ENCODE assay signal across 7 cellular contexts in the genomic region with DNA sequence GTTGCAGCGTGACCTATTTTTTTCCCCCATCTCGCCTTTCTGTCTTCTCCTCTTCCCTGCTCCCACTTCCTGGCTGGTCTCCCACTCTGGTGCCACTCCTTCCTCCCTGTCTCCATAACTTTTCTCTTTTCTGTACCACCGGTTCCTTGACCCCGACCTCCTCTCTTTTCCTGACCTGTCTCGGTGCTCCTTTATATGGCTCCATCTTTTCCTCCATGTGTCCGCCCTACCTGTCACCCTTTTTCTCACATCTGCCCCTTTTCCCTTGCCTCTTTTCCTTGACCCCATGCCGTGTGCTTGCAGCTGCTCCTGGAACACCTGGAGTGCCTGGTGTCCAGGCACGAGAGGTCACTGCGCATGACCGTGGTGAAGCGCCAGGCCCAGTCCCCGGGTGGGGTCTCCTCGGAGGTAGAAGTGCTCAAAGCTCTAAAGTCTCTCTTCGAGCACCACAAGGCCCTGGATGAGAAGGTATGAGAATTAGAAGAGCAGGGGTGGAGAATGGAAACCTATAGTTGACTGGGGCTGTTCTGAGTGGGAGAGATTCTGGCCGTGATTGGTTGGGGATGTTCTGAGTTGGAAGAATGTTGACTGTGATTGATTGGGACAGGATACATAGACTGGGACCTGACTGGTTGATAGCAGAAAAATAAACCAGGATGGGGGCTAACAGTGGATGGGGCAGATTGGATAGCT. TPM values are rescaled to one million over a fixed set of nuclear protein-coding genes. Genes with fewer than 3 reads are reported as not detected.
DNase-seq lines count a peak whose midpoint lies in the region; ATAC-seq and TF ChIP-seq lines count a peak whose summit lies in the region.

No MANE protein-coding gene starts in this region.

- no peak overlapping the region for H2AK5ac ChIP-seq in H9 (ENCODE audit: insufficient read length, low read length)

- H3K14ac ChIP-seq in H9 (ENCODE audit: insufficient read depth, low read length), result no peak overlapping the region

- no peak overlapping the region for H3K9ac ChIP-seq in H9 (ENCODE audit: extremely low read depth, insufficient read length, low read length)

- H3K27ac Mint-ChIP-seq in H9 (peak overlapping the region in 1 of 3 experiments; percentile 12; a peak in 4 of 7 replicates), endothelial cell (ENCODE audit: unreplicated experiment) (no peak overlapping the region)

- H2BK120ac ChIP-seq in H9 (ENCODE audit: low read depth, low read length, poor library complexity, severe bottlenecking), result no peak overlapping the region

- no peak overlapping the region for H3K27ac ChIP-seq in H9 (ENCODE audit: insufficient read length, low read depth, low read length)
- no peak overlapping the region for H3K27ac ChIP-seq in OCI-LY7 (ENCODE audit: low read depth, low read length, poor library complexity, severe bottlenecking)
- H3K27ac ChIP-seq in gastrocnemius medialis, result peak overlapping the region; percentile 61 to 83 (median 71)

- H4K91ac ChIP-seq in H9 (ENCODE audit: insufficient read length, low read depth, low read length), result no peak overlapping the region

- H3K79me1 ChIP-seq in H9 (ENCODE audit: insufficient read depth, low read depth, low read length, poor library complexity, severe bottlenecking), result no peaks in the 10 kb centered on the region

- no peaks in the 10 kb centered on the region for H3K36me3 ChIP-seq in OCI-LY7 (ENCODE audit: insufficient read depth, low read length)
- H3K36me3 ChIP-seq in gastrocnemius medialis, result no peaks in the 10 kb centered on the region

- no peak overlapping the region for H3K18ac ChIP-seq in H9 (ENCODE audit: insufficient read length, low read depth, low read length)

- H3T11ph ChIP-seq in H9 (ENCODE audit: low read length), result no peak overlapping the region

- H3K4me3 Mint-ChIP-seq in H9, result peak overlapping the region; percentile 69 to 92
- peak overlapping the region; percentile 66 for H3K4me3 Mint-ChIP-seq in endothelial cell (ENCODE audit: unreplicated experiment)

- CTCF ChIA-PET in OCI-LY7 (lab: Charles Lee; ENCODE audit: unreplicated experiment), result interaction anchor here (0.5 to 0.8 kb wide), 2 partner anchors 11 to 20 kb away, joined by 3 to 5 read pairs; no protein-coding TSS in a partner anchor

- no peak overlapping the region for H2BK20ac ChIP-seq in H9 (ENCODE audit: low read depth, low read length, poor library complexity, severe bottlenecking)

- H3K27me3 Mint-ChIP-seq in H9 (ENCODE audit: low read depth) (peaks cover 4% of the 10 kb centered on the region; the same call in 1 of the 2 replicates), endothelial cell (ENCODE audit: unreplicated experiment) (peaks cover 9% of the 10 kb centered on the region)

- H3K27me3 ChIP-seq in H9 (ENCODE audit: insufficient read depth, low read length) (no peaks in the 10 kb centered on the region), gastrocnemius medialis (peaks cover 0 to 4% (median under 1%) of the 10 kb centered on the region in 3 donors)

- H3K4me2 ChIP-seq in H9 (ENCODE audit: insufficient read depth, insufficient read length, low read length) (peak overlapping the region; percentile 67), OCI-LY7 (ENCODE audit: low read length) (peak overlapping the region; percentile 84)

- DNase-seq in H9, result no peak
- DNase-seq in OCI-LY7 (ENCODE audit: low spot score), result no peak
- no peak for DNase-seq in endothelial cell (ENCODE audit: low spot score)
- DNase-seq in gastrocnemius medialis, result no peak
- no peak for DNase-seq in cerebellar nuclear complex (lab: John Stamatoyannopoulos, UW)
- no peak for DNase-seq in GM03348 (ENCODE audit: low spot score)

- WGBS in H9 (ENCODE audit: extremely low coverage, insufficient read length, low lambda C conversion rate), result no CpG with 5 or more reads among the region's 15 CpGs

- POLR2A ChIA-PET in OCI-LY7 (lab: Charles Lee), result interaction anchor here (1.3 kb wide), 1 partner anchor 15 kb away, joined by 7 read pairs; the partner anchor contains the start of gene LIN7B

- no peak overlapping the region for H2BK15ac ChIP-seq in H9 (ENCODE audit: low read depth, low read length)

- TF ChIP-seq CTCF in H9 (conservative IDR thresholded peaks at IDR 0.05) (no peak), OCI-LY7 (conservative IDR thresholded peaks at IDR 0.05; ENCODE audit: low read length) (no peak), endothelial cell (IDR thresholded peaks at IDR 0.05; ENCODE audit: unreplicated experiment) (no peak), gastrocnemius medialis (IDR thresholded peaks at IDR 0.05 in 4 of 5, conservative IDR thresholded peaks at IDR 0.05 in 1 of 5) (no peak)

- H3K4me1 ChIP-seq in H9 (ENCODE audit: insufficient read depth, low read length) (peaks cover 4% of the 10 kb centered on the region; the same call in 1 of the 2 replicates), OCI-LY7 (ENCODE audit: insufficient read depth, low read length, poor library complexity, severe bottlenecking) (peaks cover 16% of the 10 kb centered on the region), gastrocnemius medialis (peaks cover 12 to 18% of the 10 kb centered on the region in 2 donors)

- H3K9me3 ChIP-seq in H9 (ENCODE audit: control insufficient read depth, low read depth, low read length) (no peaks in the 10 kb centered on the region), OCI-LY7 (ENCODE audit: low read length) (no peaks in the 10 kb centered on the region), gastrocnemius medialis (no peaks in the 10 kb centered on the region)

- no peak overlapping the region for H2BK5ac ChIP-seq in H9 (ENCODE audit: insufficient read length, low read length)

- intact Hi-C loops in OCI-LY7 (cut with micrococcal nuclease; ENCODE audit: unreplicated experiment) (loop anchor here (5.0 kb wide), 1 partner anchor 544 kb away; no protein-coding TSS in a partner anchor), gastrocnemius medialis (cut with DNase I; ENCODE audit: low total_unique reads) (loop anchor here (1.0 to 5.0 kb wide), 3 partner anchors 9 to 209 kb away; partner anchors contain the start of genes C19orf73, CD37 and PPFIA3)

- H3K79me2 ChIP-seq in H9 (ENCODE audit: insufficient read depth, low read length) (no peaks in the 10 kb centered on the region), OCI-LY7 (ENCODE audit: insufficient read depth, low read depth, low read length) (no peaks in the 10 kb centered on the region)

- in situ Hi-C loops in gastrocnemius medialis (cut with MboI; ENCODE audit: low sequenced_read_pairs in 4 of 4), result no loop called here

- no peaks in the 10 kb centered on the region for H3K9me2 ChIP-seq in OCI-LY7 (ENCODE audit: insufficient read depth, low read length)

- H3K4me3 ChIP-seq in OCI-LY7 (ENCODE audit: low read depth, low read length, poor library complexity, severe bottlenecking) (peak overlapping the region; percentile 67), gastrocnemius medialis (peak overlapping the region; percentile 27 to 50 (median 37))

- no peak overlapping the region for H4K5ac ChIP-seq in H9 (ENCODE audit: insufficient read length, low read depth, low read length)

- no peak overlapping the region for H3K4ac ChIP-seq in H9 (ENCODE audit: low read depth, low read length)

- H2AFZ ChIP-seq in H9 (ENCODE audit: low read length), result no peak overlapping the region
- peak overlapping the region; percentile 83; the same call in 1 of the 2 replicates for H2AFZ ChIP-seq in OCI-LY7 (ENCODE audit: low read length)

- peaks cover 23 to 41% of the 10 kb centered on the region in 2 experiments for H3K4me1 Mint-ChIP-seq in H9
- H3K4me1 Mint-ChIP-seq in endothelial cell (ENCODE audit: unreplicated experiment), result peaks cover 8% of the 10 kb centered on the region

- H3K23ac ChIP-seq in H9 (ENCODE audit: insufficient read length, low read depth, low read length), result no peak overlapping the region

- peaks cover 9% of the 10 kb centered on the region for H3K23me2 ChIP-seq in H9 (ENCODE audit: insufficient read length, low read depth, low read length, poor library complexity, severe bottlenecking)

- H3K9me3 Mint-ChIP-seq in H9 (no peaks in the 10 kb centered on the region), endothelial cell (ENCODE audit: unreplicated experiment) (no peaks in the 10 kb centered on the region)

- H3K56ac ChIP-seq in H9 (ENCODE audit: insufficient read length, low read depth, low read length), result no peak overlapping the region

- TF ChIP-seq POLR2A in gastrocnemius medialis (IDR thresholded peaks at IDR 0.05), result no peak

- ATAC-seq in gastrocnemius medialis (no peak), HG03442 (IDR thresholded peaks at IDR 0.05; ENCODE audit: unreplicated experiment) (no peak)

- no peaks in the 10 kb centered on the region for H4K20me1 ChIP-seq in H9 (ENCODE audit: control insufficient read depth, insufficient read depth, insufficient read length)
- H4K20me1 ChIP-seq in OCI-LY7 (ENCODE audit: insufficient read depth, low read length), result no peaks in the 10 kb centered on the region

- H3K36me3 Mint-ChIP-seq in H9 (ENCODE audit: insufficient read depth in 1 of 3, low read depth in 3 of 3), result peaks cover 10 to 18% (median 15%) of the 10 kb centered on the region in 3 experiments; a peak in 6 of 7 replicates
- H3K36me3 Mint-ChIP-seq in endothelial cell (ENCODE audit: low read depth, unreplicated experiment), result peaks cover 5% of the 10 kb centered on the region

- no peak overlapping the region for H2BK12ac ChIP-seq in H9 (ENCODE audit: insufficient read length, low read depth, low read length)

- BruUV-seq in OCI-LY7 (replicated peaks; lab: Mats Ljungman, UMichigan), result no TSS peak

- H4K8ac ChIP-seq in H9 (replicated peaks; ENCODE audit: insufficient read length, low read depth, low read length), result no peak overlapping the region

RNA-seq across cellular contexts. Expression of gene PPFIA3, which starts 9.3 kb away (rescaled TPM):
- total RNA-seq in H9 (2021) (18.8 and 19.1 TPM in 2 replicates), OCI-LY7 (2022) (16.2 and 17.8 TPM in 2 replicates), endothelial cell (ENCODE audit: unreplicated experiment) (19.7 TPM), gastrocnemius medialis (1 to 10 TPM; 1.9 to 4.1 (median 3.0) TPM)
- total RNA-seq in OCI-LY7 (2014; rRNA removed; shearing (Covaris generic)), result 17.1 and 21.2 TPM in 2 replicates

RNA-seq across cellular contexts. Expression of gene C19orf73, which starts 9.7 kb away (rescaled TPM):
- total RNA-seq in H9 (2021), result 0.72 and 1.1 TPM in 2 replicates
- 5.9 and 8.3 TPM in 2 replicates for total RNA-seq in OCI-LY7 (2014; rRNA removed; shearing (Covaris generic))
- 2.5 and 4.4 TPM in 2 replicates for total RNA-seq in OCI-LY7 (2022)
- total RNA-seq in endothelial cell (ENCODE audit: unreplicated experiment), result 0.51 TPM
- 10 to 100 TPM in 1 of 4 donors, 1 to 10 TPM in 3; 1.3 to 11.7 (median 3.5) TPM for total RNA-seq in gastrocnemius medialis

RNA-seq across cellular contexts. Expression of gene LIN7B, which starts 14.5 kb away (rescaled TPM):
- total RNA-seq in H9 (2021), result 3.5 and 4.2 TPM in 2 replicates
- total RNA-seq in OCI-LY7 (2014; rRNA removed; shearing (Covaris generic)), result 5.5 and 14.7 TPM in 2 replicates
- total RNA-seq in OCI-LY7 (2022), result 3.6 and 4.8 TPM in 2 replicates
- total RNA-seq in endothelial cell (ENCODE audit: unreplicated experiment), result 5.8 TPM
- 10 to 100 TPM; 25.7 to 97.9 (median 34.0) TPM for total RNA-seq in gastrocnemius medialis

RNA-seq across cellular contexts. Expression of gene HRC, which starts 26.5 kb away (rescaled TPM):
- total RNA-seq in H9 (2021), result 1.8 and 1.9 TPM in 2 replicates
- total RNA-seq in OCI-LY7 (2014; rRNA removed; shearing (Covaris generic)), result not detected in 2 replicates
- not detected in 2 replicates for total RNA-seq in OCI-LY7 (2022)
- 0.72 TPM for total RNA-seq in endothelial cell (ENCODE audit: unreplicated experiment)
- total RNA-seq in gastrocnemius medialis, result 100 to 1,000 TPM; 190 to 537 (median 300) TPM

RNA-seq across cellular contexts. Expression of gene TRPM4, which starts 28.9 kb away (rescaled TPM):
- total RNA-seq in H9 (2021), result 6.9 and 7.2 TPM in 2 replicates
- 11.6 and 20.9 TPM in 2 replicates for total RNA-seq in OCI-LY7 (2014; rRNA removed; shearing (Covaris generic))
- 36.2 and 44.2 TPM in 2 replicates for total RNA-seq in OCI-LY7 (2022)
- 75.3 TPM for total RNA-seq in endothelial cell (ENCODE audit: unreplicated experiment)
- total RNA-seq in gastrocnemius medialis, result 10 to 100 TPM; 10.4 to 11.5 (median 11.3) TPM

Comparison
In these comparisons a context has a peak if more than half of its experiments do, and no peak if none do; other contexts are left out.
1. H3K27ac ChIP-seq: peak in gastrocnemius medialis (4 of 4); none in H9 (single experiment) and OCI-LY7 (single experiment).